ENCODE assay signal across 1 cellular context in the genomic region with DNA sequence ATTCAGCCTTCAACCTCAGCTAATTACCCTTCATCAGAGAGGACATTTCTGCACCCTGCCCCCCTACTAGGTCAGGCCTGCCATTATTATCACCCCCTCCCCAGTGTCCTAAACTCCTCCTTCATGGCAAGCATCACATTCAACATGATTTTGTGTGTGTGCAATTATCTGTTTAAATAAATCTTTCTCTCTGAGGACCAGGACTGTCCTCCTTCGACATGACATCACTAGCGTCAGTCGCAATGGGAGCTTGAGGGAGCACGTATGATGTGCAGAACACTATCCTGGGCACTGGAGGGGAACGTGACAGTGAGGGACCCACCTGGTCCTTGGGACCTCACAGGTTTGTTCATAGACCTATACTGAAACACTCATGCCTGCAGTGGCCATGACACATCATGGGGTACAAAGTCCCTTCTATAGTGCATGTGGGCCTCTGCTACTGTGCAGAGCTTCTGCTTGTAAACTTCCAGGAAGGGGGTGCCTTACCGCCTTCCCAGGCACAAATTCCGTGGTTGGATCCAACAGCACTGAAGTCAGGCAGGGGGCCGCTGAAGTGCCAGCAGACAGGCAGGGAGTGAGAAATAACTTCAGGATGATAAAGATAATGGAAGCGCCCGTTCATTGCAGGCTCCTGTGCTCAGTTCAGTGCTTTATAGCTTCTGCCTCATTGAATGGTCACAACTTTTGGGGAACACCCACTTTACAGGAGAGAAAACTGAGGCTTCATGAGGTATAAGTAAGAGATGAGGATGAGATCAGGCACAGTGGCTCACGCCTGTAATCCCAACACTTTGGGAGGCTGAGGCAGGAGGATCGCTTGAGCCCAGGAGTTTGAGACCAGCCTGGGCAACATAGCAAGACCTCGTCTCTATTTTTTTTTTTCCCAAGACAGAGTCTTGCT.
TF ChIP-seq lines count a peak whose summit lies in the region.

No MANE protein-coding gene starts in this region.

TF ChIP-seq in HepG2, 621 proteins besides CTCF, POLR2A, EP300 and RAD21 (continues in another document):
- TF ChIP-seq PPARG (CRISPR knock-in tag; conservative IDR thresholded peaks at IDR 0.05) (0 out of 2 replicates have a peak, but pooled peaks have one; percentile 39), ZNF772 (CRISPR knock-in tag; IDR thresholded peaks at IDR 0.05) (peak; percentile 73; the same call in 1 of the 2 replicates), MED1 (CRISPR knock-in tag; IDR thresholded peaks at IDR 0.05) (peak; percentile 89), ZNF264 (CRISPR knock-in tag; IDR thresholded peaks at IDR 0.05) (peak; percentile 86; the same call in 1 of the 2 replicates), KAT7 (CRISPR knock-in tag; IDR thresholded peaks at IDR 0.05; ENCODE audit: borderline replicate concordance) (0 out of 2 replicates have a peak, but pooled peaks have one; percentile 38), RELA (CRISPR knock-in tag; IDR thresholded peaks at IDR 0.05) (no peak), RXRB (CRISPR knock-in tag; IDR thresholded peaks at IDR 0.05; ENCODE audit: borderline replicate concordance) (peak; percentile 81), LCORL (IDR thresholded peaks at IDR 0.05) (no peak), LCORL (CRISPR knock-in tag; IDR thresholded peaks at IDR 0.05) (peak; percentile 73), ZNF792 (CRISPR knock-in tag; IDR thresholded peaks at IDR 0.05) (peak; percentile 49; the same call in 1 of the 2 replicates), BORCS8-MEF2B (CRISPR knock-in tag; IDR thresholded peaks at IDR 0.05) (0 out of 2 replicates have a peak, but pooled peaks have one; percentile 20), ZNF709 (CRISPR knock-in tag; IDR thresholded peaks at IDR 0.05) (no peak), SSRP1 (CRISPR knock-in tag; IDR thresholded peaks at IDR 0.05) (peak; percentile 45; the same call in 1 of the 2 replicates), MEIS2 (CRISPR knock-in tag; IDR thresholded peaks at IDR 0.05) (peak; percentile 69), SAP130 (CRISPR knock-in tag; IDR thresholded peaks at IDR 0.05; ENCODE audit: low read depth) (peak; percentile 94), ZNF33A (CRISPR knock-in tag; IDR thresholded peaks at IDR 0.05; ENCODE audit: borderline replicate concordance) (no peak), REPIN1 (CRISPR knock-in tag; IDR thresholded peaks at IDR 0.05; ENCODE audit: borderline replicate concordance, low read depth) (peak; percentile 32; the same call in 1 of the 2 replicates), TARDBP (CRISPR knock-in tag; IDR thresholded peaks at IDR 0.05) (peak; percentile 54; the same call in 1 of the 2 replicates), IRF2 (CRISPR knock-in tag; IDR thresholded peaks at IDR 0.05) (0 out of 2 replicates have a peak, but pooled peaks have one; percentile 53), CAMTA2 (CRISPR knock-in tag; IDR thresholded peaks at IDR 0.05; ENCODE audit: borderline replicate concordance) (no peak), CHCHD3 (CRISPR knock-in tag; IDR thresholded peaks at IDR 0.05) (no peak), MTA1 (CRISPR knock-in tag; IDR thresholded peaks at IDR 0.05; ENCODE audit: borderline replicate concordance) (no peak), TEAD3 (CRISPR knock-in tag; optimal IDR thresholded peaks at IDR 0.05; ENCODE audit: borderline replicate concordance) (peak; percentile 86), ZMYM2 (CRISPR knock-in tag; IDR thresholded peaks at IDR 0.05) (peak; percentile 29; the same call in 1 of the 2 replicates), SMAD9 (CRISPR knock-in tag; IDR thresholded peaks at IDR 0.05) (no peak), ZC3H4 (CRISPR knock-in tag; IDR thresholded peaks at IDR 0.05; ENCODE audit: borderline replicate concordance) (no peak), ZIK1 (CRISPR knock-in tag; IDR thresholded peaks at IDR 0.05; ENCODE audit: borderline replicate concordance, low read depth) (no peak; the same call in 1 of the 2 replicates), ZBTB7B (CRISPR knock-in tag; IDR thresholded peaks at IDR 0.05) (peak; percentile 47; the same call in 1 of the 2 replicates), GPN1 (CRISPR knock-in tag; IDR thresholded peaks at IDR 0.05; ENCODE audit: borderline replicate concordance) (no peak), HNF4A (CRISPR knock-in tag; IDR thresholded peaks at IDR 0.05) (peak; percentile 98), KDM1A (CRISPR knock-in tag; IDR thresholded peaks at IDR 0.05) (peak; percentile 94), NFIC (IDR thresholded peaks at IDR 0.05; ENCODE audit: low read length) (no peak), NCOR1 (IDR thresholded peaks at IDR 0.05; ENCODE audit: borderline replicate concordance, low read length) (peak; percentile 68)
- TF ChIP-seq, protein P1, sequence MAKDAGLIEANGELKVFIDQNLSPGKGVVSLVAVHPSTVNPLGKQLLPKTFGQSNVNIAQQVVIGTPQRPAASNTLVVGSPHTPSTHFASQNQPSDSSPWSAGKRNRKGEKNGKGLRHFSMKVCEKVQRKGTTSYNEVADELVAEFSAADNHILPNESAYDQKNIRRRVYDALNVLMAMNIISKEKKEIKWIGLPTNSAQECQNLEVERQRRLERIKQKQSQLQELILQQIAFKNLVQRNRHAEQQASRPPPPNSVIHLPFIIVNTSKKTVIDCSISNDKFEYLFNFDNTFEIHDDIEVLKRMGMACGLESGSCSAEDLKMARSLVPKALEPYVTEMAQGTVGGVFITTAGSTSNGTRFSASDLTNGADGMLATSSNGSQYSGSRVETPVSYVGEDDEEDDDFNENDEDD (CRISPR knock-in tag; IDR thresholded peaks at IDR 0.05; ENCODE audit: borderline replicate concordance) = peak; percentile 41; the same call in 1 of the 2 replicates
- TF ChIP-seq, protein P2, sequence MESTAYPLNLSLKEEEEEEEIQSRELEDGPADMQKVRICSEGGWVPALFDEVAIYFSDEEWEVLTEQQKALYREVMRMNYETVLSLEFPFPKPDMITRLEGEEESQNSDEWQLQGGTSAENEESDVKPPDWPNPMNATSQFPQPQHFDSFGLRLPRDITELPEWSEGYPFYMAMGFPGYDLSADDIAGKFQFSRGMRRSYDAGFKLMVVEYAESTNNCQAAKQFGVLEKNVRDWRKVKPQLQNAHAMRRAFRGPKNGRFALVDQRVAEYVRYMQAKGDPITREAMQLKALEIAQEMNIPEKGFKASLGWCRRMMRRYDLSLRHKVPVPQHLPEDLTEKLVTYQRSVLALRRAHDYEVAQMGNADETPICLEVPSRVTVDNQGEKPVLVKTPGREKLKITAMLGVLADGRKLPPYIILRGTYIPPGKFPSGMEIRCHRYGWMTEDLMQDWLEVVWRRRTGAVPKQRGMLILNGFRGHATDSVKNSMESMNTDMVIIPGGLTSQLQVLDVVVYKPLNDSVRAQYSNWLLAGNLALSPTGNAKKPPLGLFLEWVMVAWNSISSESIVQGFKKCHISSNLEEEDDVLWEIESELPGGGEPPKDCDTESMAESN (CRISPR knock-in tag; conservative IDR thresholded peaks at IDR 0.05) = peak; percentile 89
- TF ChIP-seq, protein P3, sequence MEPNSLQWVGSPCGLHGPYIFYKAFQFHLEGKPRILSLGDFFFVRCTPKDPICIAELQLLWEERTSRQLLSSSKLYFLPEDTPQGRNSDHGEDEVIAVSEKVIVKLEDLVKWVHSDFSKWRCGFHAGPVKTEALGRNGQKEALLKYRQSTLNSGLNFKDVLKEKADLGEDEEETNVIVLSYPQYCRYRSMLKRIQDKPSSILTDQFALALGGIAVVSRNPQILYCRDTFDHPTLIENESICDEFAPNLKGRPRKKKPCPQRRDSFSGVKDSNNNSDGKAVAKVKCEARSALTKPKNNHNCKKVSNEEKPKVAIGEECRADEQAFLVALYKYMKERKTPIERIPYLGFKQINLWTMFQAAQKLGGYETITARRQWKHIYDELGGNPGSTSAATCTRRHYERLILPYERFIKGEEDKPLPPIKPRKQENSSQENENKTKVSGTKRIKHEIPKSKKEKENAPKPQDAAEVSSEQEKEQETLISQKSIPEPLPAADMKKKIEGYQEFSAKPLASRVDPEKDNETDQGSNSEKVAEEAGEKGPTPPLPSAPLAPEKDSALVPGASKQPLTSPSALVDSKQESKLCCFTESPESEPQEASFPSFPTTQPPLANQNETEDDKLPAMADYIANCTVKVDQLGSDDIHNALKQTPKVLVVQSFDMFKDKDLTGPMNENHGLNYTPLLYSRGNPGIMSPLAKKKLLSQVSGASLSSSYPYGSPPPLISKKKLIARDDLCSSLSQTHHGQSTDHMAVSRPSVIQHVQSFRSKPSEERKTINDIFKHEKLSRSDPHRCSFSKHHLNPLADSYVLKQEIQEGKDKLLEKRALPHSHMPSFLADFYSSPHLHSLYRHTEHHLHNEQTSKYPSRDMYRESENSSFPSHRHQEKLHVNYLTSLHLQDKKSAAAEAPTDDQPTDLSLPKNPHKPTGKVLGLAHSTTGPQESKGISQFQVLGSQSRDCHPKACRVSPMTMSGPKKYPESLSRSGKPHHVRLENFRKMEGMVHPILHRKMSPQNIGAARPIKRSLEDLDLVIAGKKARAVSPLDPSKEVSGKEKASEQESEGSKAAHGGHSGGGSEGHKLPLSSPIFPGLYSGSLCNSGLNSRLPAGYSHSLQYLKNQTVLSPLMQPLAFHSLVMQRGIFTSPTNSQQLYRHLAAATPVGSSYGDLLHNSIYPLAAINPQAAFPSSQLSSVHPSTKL (CRISPR knock-in tag; IDR thresholded peaks at IDR 0.05) = peak; percentile 71
- TF ChIP-seq, protein P4, sequence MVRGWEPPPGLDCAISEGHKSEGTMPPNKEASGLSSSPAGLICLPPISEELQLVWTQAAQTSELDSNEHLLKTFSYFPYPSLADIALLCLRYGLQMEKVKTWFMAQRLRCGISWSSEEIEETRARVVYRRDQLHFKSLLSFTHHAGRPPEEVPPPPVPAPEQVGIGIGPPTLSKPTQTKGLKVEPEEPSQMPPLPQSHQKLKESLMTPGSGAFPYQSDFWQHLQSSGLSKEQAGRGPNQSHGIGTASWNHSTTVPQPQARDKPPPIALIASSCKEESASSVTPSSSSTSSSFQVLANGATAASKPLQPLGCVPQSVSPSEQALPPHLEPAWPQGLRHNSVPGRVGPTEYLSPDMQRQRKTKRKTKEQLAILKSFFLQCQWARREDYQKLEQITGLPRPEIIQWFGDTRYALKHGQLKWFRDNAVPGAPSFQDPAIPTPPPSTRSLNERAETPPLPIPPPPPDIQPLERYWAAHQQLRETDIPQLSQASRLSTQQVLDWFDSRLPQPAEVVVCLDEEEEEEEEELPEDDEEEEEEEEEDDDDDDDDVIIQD (CRISPR knock-in tag; IDR thresholded peaks at IDR 0.05; ENCODE audit: low read depth) = no peak
- TF ChIP-seq, protein P5, sequence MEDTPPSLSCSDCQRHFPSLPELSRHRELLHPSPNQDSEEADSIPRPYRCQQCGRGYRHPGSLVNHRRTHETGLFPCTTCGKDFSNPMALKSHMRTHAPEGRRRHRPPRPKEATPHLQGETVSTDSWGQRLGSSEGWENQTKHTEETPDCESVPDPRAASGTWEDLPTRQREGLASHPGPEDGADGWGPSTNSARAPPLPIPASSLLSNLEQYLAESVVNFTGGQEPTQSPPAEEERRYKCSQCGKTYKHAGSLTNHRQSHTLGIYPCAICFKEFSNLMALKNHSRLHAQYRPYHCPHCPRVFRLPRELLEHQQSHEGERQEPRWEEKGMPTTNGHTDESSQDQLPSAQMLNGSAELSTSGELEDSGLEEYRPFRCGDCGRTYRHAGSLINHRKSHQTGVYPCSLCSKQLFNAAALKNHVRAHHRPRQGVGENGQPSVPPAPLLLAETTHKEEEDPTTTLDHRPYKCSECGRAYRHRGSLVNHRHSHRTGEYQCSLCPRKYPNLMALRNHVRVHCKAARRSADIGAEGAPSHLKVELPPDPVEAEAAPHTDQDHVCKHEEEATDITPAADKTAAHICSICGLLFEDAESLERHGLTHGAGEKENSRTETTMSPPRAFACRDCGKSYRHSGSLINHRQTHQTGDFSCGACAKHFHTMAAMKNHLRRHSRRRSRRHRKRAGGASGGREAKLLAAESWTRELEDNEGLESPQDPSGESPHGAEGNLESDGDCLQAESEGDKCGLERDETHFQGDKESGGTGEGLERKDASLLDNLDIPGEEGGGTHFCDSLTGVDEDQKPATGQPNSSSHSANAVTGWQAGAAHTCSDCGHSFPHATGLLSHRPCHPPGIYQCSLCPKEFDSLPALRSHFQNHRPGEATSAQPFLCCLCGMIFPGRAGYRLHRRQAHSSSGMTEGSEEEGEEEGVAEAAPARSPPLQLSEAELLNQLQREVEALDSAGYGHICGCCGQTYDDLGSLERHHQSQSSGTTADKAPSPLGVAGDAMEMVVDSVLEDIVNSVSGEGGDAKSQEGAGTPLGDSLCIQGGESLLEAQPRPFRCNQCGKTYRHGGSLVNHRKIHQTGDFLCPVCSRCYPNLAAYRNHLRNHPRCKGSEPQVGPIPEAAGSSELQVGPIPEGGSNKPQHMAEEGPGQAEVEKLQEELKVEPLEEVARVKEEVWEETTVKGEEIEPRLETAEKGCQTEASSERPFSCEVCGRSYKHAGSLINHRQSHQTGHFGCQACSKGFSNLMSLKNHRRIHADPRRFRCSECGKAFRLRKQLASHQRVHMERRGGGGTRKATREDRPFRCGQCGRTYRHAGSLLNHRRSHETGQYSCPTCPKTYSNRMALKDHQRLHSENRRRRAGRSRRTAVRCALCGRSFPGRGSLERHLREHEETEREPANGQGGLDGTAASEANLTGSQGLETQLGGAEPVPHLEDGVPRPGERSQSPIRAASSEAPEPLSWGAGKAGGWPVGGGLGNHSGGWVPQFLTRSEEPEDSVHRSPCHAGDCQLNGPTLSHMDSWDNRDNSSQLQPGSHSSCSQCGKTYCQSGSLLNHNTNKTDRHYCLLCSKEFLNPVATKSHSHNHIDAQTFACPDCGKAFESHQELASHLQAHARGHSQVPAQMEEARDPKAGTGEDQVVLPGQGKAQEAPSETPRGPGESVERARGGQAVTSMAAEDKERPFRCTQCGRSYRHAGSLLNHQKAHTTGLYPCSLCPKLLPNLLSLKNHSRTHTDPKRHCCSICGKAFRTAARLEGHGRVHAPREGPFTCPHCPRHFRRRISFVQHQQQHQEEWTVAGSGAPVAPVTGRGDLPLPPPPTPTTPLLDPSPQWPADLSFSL (CRISPR knock-in tag; IDR thresholded peaks at IDR 0.05) = no peak
- TF ChIP-seq, protein P6, sequence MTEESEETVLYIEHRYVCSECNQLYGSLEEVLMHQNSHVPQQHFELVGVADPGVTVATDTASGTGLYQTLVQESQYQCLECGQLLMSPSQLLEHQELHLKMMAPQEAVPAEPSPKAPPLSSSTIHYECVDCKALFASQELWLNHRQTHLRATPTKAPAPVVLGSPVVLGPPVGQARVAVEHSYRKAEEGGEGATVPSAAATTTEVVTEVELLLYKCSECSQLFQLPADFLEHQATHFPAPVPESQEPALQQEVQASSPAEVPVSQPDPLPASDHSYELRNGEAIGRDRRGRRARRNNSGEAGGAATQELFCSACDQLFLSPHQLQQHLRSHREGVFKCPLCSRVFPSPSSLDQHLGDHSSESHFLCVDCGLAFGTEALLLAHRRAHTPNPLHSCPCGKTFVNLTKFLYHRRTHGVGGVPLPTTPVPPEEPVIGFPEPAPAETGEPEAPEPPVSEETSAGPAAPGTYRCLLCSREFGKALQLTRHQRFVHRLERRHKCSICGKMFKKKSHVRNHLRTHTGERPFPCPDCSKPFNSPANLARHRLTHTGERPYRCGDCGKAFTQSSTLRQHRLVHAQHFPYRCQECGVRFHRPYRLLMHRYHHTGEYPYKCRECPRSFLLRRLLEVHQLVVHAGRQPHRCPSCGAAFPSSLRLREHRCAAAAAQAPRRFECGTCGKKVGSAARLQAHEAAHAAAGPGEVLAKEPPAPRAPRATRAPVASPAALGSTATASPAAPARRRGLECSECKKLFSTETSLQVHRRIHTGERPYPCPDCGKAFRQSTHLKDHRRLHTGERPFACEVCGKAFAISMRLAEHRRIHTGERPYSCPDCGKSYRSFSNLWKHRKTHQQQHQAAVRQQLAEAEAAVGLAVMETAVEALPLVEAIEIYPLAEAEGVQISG (CRISPR knock-in tag; IDR thresholded peaks at IDR 0.05) = 0 out of 2 replicates have a peak, but pooled peaks have one; percentile 41
- TF ChIP-seq, protein P7, sequence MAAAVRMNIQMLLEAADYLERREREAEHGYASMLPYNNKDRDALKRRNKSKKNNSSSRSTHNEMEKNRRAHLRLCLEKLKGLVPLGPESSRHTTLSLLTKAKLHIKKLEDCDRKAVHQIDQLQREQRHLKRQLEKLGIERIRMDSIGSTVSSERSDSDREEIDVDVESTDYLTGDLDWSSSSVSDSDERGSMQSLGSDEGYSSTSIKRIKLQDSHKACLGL (CRISPR knock-in tag; IDR thresholded peaks at IDR 0.05) = no peak
